Comparison of ENCODE assay signal across 11 cellular contexts in genomic region chr16:20483989-20484388, GRCh38. TPM values are rescaled to one million over a fixed set of nuclear protein-coding genes. Genes with fewer than 3 reads are reported as not detected.
"Had no signal": no experiment of that assay in that cellular context is flagged by ENCODE, and none has a peak within 500 bp of the region (broad histone marks: within the 10 kb centered on the region; RNA-seq: fewer than 3 reads in every experiment).

No MANE protein-coding gene starts in this region.

RNA-seq across cellular contexts. Expression of gene ACSM2A, which starts 32.7 kb away (rescaled TPM):
- total RNA-seq: OCI-LY7, PC-3, PC-9, Peyer's patch, Right ventricle myocardium inferior, Right ventricle myocardium superior, RPMI7951, SJCRH30, SJSA1, SK-MEL-5 had no signal
- polyA plus RNA-seq: SK-N-SH had no signal
